ENCODE assay signal across 1 cellular context in the genomic region with DNA sequence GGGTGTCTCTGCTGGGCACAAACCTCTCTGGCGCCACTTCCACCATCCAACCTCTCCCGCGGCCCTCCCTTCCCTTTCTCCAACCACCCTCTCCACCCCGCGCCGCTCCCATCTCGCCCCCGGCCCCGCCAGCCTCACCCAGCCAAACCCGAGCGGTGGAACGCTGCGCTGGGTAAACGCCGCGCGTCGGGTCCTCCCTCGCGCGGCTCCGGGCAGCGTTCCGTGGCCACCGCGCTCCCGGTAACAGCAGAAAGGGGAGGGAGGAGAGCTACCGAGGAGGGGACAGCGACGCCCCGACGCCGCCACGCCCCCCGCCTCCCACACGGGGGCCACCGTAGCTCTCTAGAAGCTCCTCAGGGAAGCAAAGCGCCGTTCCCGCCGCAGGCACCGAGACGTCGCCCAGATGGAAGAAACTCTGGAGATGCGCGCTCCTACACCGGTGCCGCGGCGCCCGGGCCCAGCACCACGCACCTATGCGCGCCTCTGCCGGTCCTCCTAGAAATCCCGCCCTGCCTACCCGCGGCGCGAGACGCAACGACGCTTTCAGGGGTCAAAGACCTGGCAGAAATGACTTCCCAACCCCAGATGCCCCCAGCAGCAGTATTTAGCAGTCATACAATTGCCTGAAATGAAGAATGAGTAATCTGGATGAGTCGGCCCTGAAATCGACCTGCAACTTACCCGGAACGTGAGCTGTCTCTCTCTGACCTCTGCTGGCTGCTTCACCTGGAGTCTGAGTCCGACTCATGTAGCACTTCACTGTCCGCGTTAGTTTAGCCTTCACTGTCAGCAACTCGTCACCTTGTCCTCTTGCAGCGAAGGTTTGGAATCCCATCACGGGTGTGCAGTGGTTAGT.
TF ChIP-seq lines count a peak whose summit lies in the region.

A gene with protein sequence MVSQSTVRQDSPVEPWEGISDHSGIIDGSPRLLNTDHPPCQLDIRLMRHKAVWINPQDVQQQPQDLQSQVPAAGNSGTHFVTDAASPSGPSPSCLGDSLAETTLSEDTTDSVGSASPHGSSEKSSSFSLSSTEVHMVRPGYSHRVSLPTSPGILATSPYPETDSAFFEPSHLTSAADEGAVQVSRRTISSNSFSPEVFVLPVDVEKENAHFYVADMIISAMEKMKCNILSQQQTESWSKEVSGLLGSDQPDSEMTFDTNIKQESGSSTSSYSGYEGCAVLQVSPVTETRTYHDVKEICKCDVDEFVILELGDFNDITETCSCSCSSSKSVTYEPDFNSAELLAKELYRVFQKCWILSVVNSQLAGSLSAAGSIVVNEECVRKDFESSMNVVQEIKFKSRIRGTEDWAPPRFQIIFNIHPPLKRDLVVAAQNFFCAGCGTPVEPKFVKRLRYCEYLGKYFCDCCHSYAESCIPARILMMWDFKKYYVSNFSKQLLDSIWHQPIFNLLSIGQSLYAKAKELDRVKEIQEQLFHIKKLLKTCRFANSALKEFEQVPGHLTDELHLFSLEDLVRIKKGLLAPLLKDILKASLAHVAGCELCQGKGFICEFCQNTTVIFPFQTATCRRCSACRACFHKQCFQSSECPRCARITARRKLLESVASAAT (minus strand): TSS at position 257 of the 856 bp plus-strand sequence. CDS start 14,777 bp downstream, outside the sequence.

TF ChIP-seq in HCT116, 20 proteins besides CTCF, POLR2A, EP300 and RAD21:
- TF ChIP-seq SIN3A (IDR thresholded peaks at IDR 0.05; ENCODE audit: low read depth) (no peak), SRF (IDR thresholded peaks at IDR 0.05; ENCODE audit: low read depth) (no peak), TCF7L2 (IDR thresholded peaks at IDR 0.05; ENCODE audit: borderline replicate concordance, extremely low read depth, insufficient read depth, insufficient read length) (no peak), POLR2AphosphoS5 (IDR thresholded peaks at IDR 0.05; ENCODE audit: low read depth, low read length) (no peak), YY1 (IDR thresholded peaks at IDR 0.05; ENCODE audit: extremely low read depth, insufficient replicate concordance, low read depth, low read length) (no peak), CEBPB (IDR thresholded peaks at IDR 0.05; ENCODE audit: low read depth) (no peak), EZH2phosphoT487 (IDR thresholded peaks at IDR 0.05; ENCODE audit: borderline replicate concordance) (no peak), EGR1 (IDR thresholded peaks at IDR 0.05; ENCODE audit: low read depth) (no peak), JUND (IDR thresholded peaks at IDR 0.05) (no peak), ZNF274 (IDR thresholded peaks at IDR 0.05; ENCODE audit: low read depth, low read length) (no peak)
- TF ChIP-seq, protein P1, sequence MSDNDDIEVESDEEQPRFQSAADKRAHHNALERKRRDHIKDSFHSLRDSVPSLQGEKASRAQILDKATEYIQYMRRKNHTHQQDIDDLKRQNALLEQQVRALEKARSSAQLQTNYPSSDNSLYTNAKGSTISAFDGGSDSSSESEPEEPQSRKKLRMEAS (IDR thresholded peaks at IDR 0.05), result no peak
- TF ChIP-seq, protein P2, sequence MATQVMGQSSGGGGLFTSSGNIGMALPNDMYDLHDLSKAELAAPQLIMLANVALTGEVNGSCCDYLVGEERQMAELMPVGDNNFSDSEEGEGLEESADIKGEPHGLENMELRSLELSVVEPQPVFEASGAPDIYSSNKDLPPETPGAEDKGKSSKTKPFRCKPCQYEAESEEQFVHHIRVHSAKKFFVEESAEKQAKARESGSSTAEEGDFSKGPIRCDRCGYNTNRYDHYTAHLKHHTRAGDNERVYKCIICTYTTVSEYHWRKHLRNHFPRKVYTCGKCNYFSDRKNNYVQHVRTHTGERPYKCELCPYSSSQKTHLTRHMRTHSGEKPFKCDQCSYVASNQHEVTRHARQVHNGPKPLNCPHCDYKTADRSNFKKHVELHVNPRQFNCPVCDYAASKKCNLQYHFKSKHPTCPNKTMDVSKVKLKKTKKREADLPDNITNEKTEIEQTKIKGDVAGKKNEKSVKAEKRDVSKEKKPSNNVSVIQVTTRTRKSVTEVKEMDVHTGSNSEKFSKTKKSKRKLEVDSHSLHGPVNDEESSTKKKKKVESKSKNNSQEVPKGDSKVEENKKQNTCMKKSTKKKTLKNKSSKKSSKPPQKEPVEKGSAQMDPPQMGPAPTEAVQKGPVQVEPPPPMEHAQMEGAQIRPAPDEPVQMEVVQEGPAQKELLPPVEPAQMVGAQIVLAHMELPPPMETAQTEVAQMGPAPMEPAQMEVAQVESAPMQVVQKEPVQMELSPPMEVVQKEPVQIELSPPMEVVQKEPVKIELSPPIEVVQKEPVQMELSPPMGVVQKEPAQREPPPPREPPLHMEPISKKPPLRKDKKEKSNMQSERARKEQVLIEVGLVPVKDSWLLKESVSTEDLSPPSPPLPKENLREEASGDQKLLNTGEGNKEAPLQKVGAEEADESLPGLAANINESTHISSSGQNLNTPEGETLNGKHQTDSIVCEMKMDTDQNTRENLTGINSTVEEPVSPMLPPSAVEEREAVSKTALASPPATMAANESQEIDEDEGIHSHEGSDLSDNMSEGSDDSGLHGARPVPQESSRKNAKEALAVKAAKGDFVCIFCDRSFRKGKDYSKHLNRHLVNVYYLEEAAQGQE (IDR thresholded peaks at IDR 0.05; ENCODE audit: low read depth), result no peak
- TF ChIP-seq, protein P3, sequence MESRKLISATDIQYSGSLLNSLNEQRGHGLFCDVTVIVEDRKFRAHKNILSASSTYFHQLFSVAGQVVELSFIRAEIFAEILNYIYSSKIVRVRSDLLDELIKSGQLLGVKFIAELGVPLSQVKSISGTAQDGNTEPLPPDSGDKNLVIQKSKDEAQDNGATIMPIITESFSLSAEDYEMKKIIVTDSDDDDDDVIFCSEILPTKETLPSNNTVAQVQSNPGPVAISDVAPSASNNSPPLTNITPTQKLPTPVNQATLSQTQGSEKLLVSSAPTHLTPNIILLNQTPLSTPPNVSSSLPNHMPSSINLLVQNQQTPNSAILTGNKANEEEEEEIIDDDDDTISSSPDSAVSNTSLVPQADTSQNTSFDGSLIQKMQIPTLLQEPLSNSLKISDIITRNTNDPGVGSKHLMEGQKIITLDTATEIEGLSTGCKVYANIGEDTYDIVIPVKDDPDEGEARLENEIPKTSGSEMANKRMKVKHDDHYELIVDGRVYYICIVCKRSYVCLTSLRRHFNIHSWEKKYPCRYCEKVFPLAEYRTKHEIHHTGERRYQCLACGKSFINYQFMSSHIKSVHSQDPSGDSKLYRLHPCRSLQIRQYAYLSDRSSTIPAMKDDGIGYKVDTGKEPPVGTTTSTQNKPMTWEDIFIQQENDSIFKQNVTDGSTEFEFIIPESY (IDR thresholded peaks at IDR 0.05; ENCODE audit: extremely low read depth, insufficient replicate concordance, low read length), result no peak
- TF ChIP-seq, protein P4, sequence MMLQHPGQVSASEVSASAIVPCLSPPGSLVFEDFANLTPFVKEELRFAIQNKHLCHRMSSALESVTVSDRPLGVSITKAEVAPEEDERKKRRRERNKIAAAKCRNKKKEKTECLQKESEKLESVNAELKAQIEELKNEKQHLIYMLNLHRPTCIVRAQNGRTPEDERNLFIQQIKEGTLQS (IDR thresholded peaks at IDR 0.05), result no peak
